15 cellular contexts compared by ENCODE assay signal in genomic region chr7:35384761-35385700, GRCh38.
"Had no signal": no experiment of that assay in that cellular context is flagged by ENCODE, and none has a peak within 500 bp of the region (broad histone marks: within the 10 kb centered on the region; RNA-seq: fewer than 3 reads in every experiment).

No MANE protein-coding gene starts in this region.

- H3K27ac ChIP-seq: colonic mucosa, ovary, WERI-Rb-1 had no signal

- H3K4me3 ChIP-seq: colonic mucosa, mucosa of descending colon, ovary had no signal

- H3K27me3 ChIP-seq: colonic mucosa had no signal

- ATAC-seq: activated CD8-positive, alpha-beta T cell treated with anti-CD3 and anti-CD28 coated beads, Interleukin-2, amount 10 ng/mL, durations not matched to agents 7 days and 5 days; mucosa of descending colon; naive thymus-derived CD4-positive, alpha-beta T cell; stimulated activated memory B cell treated with anti-CD40 and anti-IgM and Interleukin-4, amounts not matched to agents 10 μg/mL and 1 μg/mL and 100 μg/mL, for 72 hours; T-helper 17 cell had no signal

- DNase-seq: activated CD4-positive, alpha-beta T cell treated with anti-CD3 and anti-CD28 coated beads for 48 hours; activated CD8-positive, alpha-beta memory T cell treated with anti-CD3 and anti-CD28 coated beads, Interleukin-2, amount 50 U/mL, for 4 hours; activated CD8-positive, alpha-beta T cell treated with anti-CD3 and anti-CD28 coated beads, Interleukin-2, amount 10 ng/mL, durations not matched to agents 7 days and 5 days; activated effector memory CD4-positive, alpha-beta T cell treated with anti-CD3 and anti-CD28 coated beads, Interleukin-2, amount 50 U/mL, for 16 hours; activated T-cell treated with anti-CD3 and anti-CD28 coated beads, Interleukin-2, amount 50 U/mL, for 48 hours; caudate nucleus; colonic mucosa; kidney glomerular epithelial cell; mucosa of descending colon; naive thymus-derived CD4-positive, alpha-beta T cell; ovary; stimulated activated CD4-positive, alpha-beta T cell treated with anti-CD3 and anti-CD28 coated beads, Interleukin-2, amount 100 ng/mL, for 48 hours; T-helper 17 cell; WERI-Rb-1 had no signal

- H3K9me3 ChIP-seq: colonic mucosa, mucosa of descending colon, ovary had no signal

- H3K36me3 ChIP-seq: colonic mucosa, ovary, WERI-Rb-1 had no signal

- H3K4me1 ChIP-seq: colonic mucosa had no signal
